Comparison of ENCODE assay signal across 1 cellular context in genomic region chrX:68433155-68433980, GRCh38.
TF ChIP-seq lines count a peak whose summit lies in the region.

OPHN1 (minus strand) TSS chrX:68433495; CDS start chrX:68433020, 475 bp downstream.

TF ChIP-seq in GM12878, 131 proteins besides CTCF, POLR2A, EP300 and RAD21 (continued from another document):
- TF ChIP-seq NKRF (conservative IDR thresholded peaks at IDR 0.05) (no peak), IRF4 (IDR thresholded peaks at IDR 0.05; ENCODE audit: low read depth, low read length) (no peak), PML (IDR thresholded peaks at IDR 0.05; ENCODE audit: low read length) (no peak), YBX1 (IDR thresholded peaks at IDR 0.05) (no peak), RFX5 (IDR thresholded peaks at IDR 0.05; ENCODE audit: low read depth, low read length) (no peak), POLR2AphosphoS2 (IDR thresholded peaks at IDR 0.05; ENCODE audit: low read depth, low read length) (no peak), ZNF687 (IDR thresholded peaks at IDR 0.05) (no peak), MEF2B (IDR thresholded peaks at IDR 0.05; ENCODE audit: partially characterized antibody, poor library complexity, severe bottlenecking) (no peak)
- TF ChIP-seq, protein P1, sequence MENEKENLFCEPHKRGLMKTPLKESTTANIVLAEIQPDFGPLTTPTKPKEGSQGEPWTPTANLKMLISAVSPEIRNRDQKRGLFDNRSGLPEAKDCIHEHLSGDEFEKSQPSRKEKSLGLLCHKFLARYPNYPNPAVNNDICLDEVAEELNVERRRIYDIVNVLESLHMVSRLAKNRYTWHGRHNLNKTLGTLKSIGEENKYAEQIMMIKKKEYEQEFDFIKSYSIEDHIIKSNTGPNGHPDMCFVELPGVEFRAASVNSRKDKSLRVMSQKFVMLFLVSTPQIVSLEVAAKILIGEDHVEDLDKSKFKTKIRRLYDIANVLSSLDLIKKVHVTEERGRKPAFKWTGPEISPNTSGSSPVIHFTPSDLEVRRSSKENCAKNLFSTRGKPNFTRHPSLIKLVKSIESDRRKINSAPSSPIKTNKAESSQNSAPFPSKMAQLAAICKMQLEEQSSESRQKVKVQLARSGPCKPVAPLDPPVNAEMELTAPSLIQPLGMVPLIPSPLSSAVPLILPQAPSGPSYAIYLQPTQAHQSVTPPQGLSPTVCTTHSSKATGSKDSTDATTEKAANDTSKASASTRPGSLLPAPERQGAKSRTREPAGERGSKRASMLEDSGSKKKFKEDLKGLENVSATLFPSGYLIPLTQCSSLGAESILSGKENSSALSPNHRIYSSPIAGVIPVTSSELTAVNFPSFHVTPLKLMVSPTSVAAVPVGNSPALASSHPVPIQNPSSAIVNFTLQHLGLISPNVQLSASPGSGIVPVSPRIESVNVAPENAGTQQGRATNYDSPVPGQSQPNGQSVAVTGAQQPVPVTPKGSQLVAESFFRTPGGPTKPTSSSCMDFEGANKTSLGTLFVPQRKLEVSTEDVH (IDR thresholded peaks at IDR 0.05; ENCODE audit: low read depth, partially characterized antibody): no peak
